ENCODE assay signal across 7 cellular contexts in the genomic region with DNA sequence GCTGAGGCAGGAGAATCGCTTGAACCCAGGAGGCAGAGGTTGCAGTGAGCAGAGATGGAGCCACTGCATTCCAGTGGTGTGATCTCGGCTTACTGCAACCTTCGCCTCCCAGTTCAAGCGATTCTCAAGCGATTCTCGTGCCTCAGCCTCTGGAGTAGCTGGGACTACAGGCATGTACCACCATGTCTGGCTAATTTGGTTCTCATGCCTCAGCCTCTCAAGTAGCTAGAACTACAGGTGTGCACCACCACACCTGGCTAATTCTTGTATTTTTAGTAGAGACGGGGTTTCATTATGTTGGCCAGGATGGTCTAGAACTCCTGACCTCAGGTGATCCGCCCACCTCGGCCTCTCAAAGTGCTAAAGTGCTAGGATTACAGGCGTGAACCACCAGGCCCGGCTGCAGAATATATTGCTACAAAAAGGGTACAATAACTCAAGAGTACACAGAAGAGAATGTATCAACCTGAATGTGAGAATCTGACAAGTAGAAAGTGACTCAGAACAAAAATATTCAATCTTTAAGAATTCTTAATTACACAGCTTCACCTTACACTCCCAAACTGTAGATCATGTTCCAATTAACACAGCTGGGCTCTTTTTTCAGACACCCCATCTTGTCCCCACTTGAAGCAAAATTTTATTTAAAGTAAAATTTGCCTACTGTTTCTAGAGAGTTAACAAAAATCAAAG. TPM values are rescaled to one million over a fixed set of nuclear protein-coding genes. Genes with fewer than 3 reads are reported as not detected.
DNase-seq lines count a peak whose midpoint lies in the region; ATAC-seq and TF ChIP-seq lines count a peak whose summit lies in the region.
"Not testable (repeated sequence)": the region's sequence is repeated elsewhere in the genome, so short reads cannot be mapped to it uniquely, and the experiment has no call there.

No MANE protein-coding gene starts in this region.

- H3K9ac ChIP-seq in OCI-LY3 (ENCODE audit: low read length) = not testable (repeated sequence)
- peak overlapping the region; percentile 97 for H3K9ac ChIP-seq in skeletal muscle satellite cell (ENCODE audit: low read depth, low read length)

- H3K4me3 ChIP-seq in GM08714 (ENCODE audit: low read length) = peak overlapping the region; percentile 100
- peak overlapping the region; percentile 90; the same call in 1 of the 2 replicates for H3K4me3 ChIP-seq in OCI-LY3 (ENCODE audit: low read length)
- peak overlapping the region; percentile 70 to 98 (median 92) for H3K4me3 ChIP-seq in heart left ventricle
- H3K4me3 ChIP-seq in muscle layer of duodenum (ENCODE audit: low read depth in 1 of 2, low read length in 2 of 2) = peak overlapping the region; percentile 79 to 93
- H3K4me3 ChIP-seq in skeletal muscle satellite cell (ENCODE audit: low read length) = peak overlapping the region; percentile 78

- not testable (repeated sequence) for H3K27me3 ChIP-seq in OCI-LY3 (ENCODE audit: low read depth, low read length); heart left ventricle; muscle layer of duodenum (ENCODE audit: low read depth, low read length); skeletal muscle satellite cell (ENCODE audit: control insufficient read depth, insufficient read depth, low read length)

- H3K27ac Mint-ChIP-seq in chondrocyte (ENCODE audit: unreplicated experiment) = peak overlapping the region; percentile 100

- not testable (repeated sequence) for H3K27ac ChIP-seq in OCI-LY3 (ENCODE audit: low read length)
- peak overlapping the region in 4 of 12 donors; percentile 97 to 99 (median 99) for H3K27ac ChIP-seq in heart left ventricle
- peak overlapping the region; percentile 98 for H3K27ac ChIP-seq in muscle layer of duodenum (ENCODE audit: low read length)

- H3K4me3 Mint-ChIP-seq in activated T-cell treated with anti-CD3 and anti-CD28 coated beads, Interleukin-2, amount 50 U/mL, for 4 hours = peak overlapping the region; percentile 93
- H3K4me3 Mint-ChIP-seq in chondrocyte (ENCODE audit: unreplicated experiment) = peak overlapping the region; percentile 97

- H4K20me1 ChIP-seq in OCI-LY3 (ENCODE audit: insufficient read depth, low read length) = peaks cover 17% of the 10 kb centered on the region

- H3K4me1 Mint-ChIP-seq in activated T-cell treated with anti-CD3 and anti-CD28 coated beads, Interleukin-2, amount 50 U/mL, for 4 hours (ENCODE audit: low read depth) = peaks cover 39% of the 10 kb centered on the region
- H3K4me1 Mint-ChIP-seq in chondrocyte (ENCODE audit: low read depth) = peaks cover 45% of the 10 kb centered on the region

- not testable (repeated sequence) for ATAC-seq in activated T-cell treated with anti-CD3 and anti-CD28 coated beads, Interleukin-2, amount 50 U/mL, for 4 hours; heart left ventricle

- TF ChIP-seq POLR2A in heart left ventricle (IDR thresholded peaks at IDR 0.05) = not testable (repeated sequence)

- H3K36me3 Mint-ChIP-seq in activated T-cell treated with anti-CD3 and anti-CD28 coated beads, Interleukin-2, amount 50 U/mL, for 4 hours (ENCODE audit: insufficient read depth); chondrocyte (ENCODE audit: low read depth): not testable (repeated sequence)

- H3K9me3 ChIP-seq in OCI-LY3 (ENCODE audit: insufficient read depth, low read length); heart left ventricle; muscle layer of duodenum (ENCODE audit: control insufficient read depth in 1 of 2, low read length in 2 of 2); skeletal muscle satellite cell (replicated peaks; ENCODE audit: low read length): not testable (repeated sequence)

- H3K4me2 ChIP-seq in OCI-LY3 (ENCODE audit: low read length) = peak overlapping the region; percentile 81
- H3K4me2 ChIP-seq in skeletal muscle satellite cell (ENCODE audit: low read length) = peak overlapping the region; percentile 73

- H2AFZ ChIP-seq in OCI-LY3 (ENCODE audit: low read depth, low read length) = not testable (repeated sequence)

- not testable (repeated sequence) for TF ChIP-seq CTCF in OCI-LY3 (IDR thresholded peaks at IDR 0.05; ENCODE audit: low read depth, low read length); chondrocyte (IDR thresholded peaks at IDR 0.05); heart left ventricle (IDR thresholded peaks at IDR 0.05)

- not testable (repeated sequence) for H3K27me3 Mint-ChIP-seq in activated T-cell treated with anti-CD3 and anti-CD28 coated beads, Interleukin-2, amount 50 U/mL, for 4 hours (ENCODE audit: low read depth); chondrocyte (ENCODE audit: low read depth)

- H3K9me3 Mint-ChIP-seq in activated T-cell treated with anti-CD3 and anti-CD28 coated beads, Interleukin-2, amount 50 U/mL, for 4 hours; chondrocyte (ENCODE audit: low read depth): not testable (repeated sequence)

- not testable (repeated sequence) for DNase-seq in activated T-cell treated with anti-CD3 and anti-CD28 coated beads, Interleukin-2, amount 50 U/mL, for 4 hours; chondrocyte (ENCODE audit: low spot score); heart left ventricle

- peaks cover 67% of the 10 kb centered on the region for H3K79me2 ChIP-seq in OCI-LY3 (ENCODE audit: low read length)

- WGBS in heart left ventricle, 4 donors = 83 to 92% (median 90%) methylated on average over 11 of the region's 11 CpGs

- H3K4me1 ChIP-seq in OCI-LY3 (ENCODE audit: low read length) (peaks cover 11% of the 10 kb centered on the region; the same call in 1 of the 2 replicates), heart left ventricle (peaks cover 0 to 49% (median 25%) of the 10 kb centered on the region in 12 donors), muscle layer of duodenum (ENCODE audit: control insufficient read depth in 1 of 2, insufficient read depth in 2 of 2, low read length in 2 of 2) (peaks cover 0 to 27% of the 10 kb centered on the region in 2 donors), skeletal muscle satellite cell (ENCODE audit: control insufficient read depth, insufficient read depth, low read length) (peaks cover 22% of the 10 kb centered on the region)

- intact Hi-C loops in heart left ventricle (cut with DNase I) = loop anchor here in 2 of 10 donors (5.0 to 10.0 kb wide), 3 partner anchors 66 to 94 kb away; a partner anchor contains a TSS

- not testable (repeated sequence) for H3K36me3 ChIP-seq in OCI-LY3 (replicated peaks; ENCODE audit: low read depth, low read length); heart left ventricle; skeletal muscle satellite cell (ENCODE audit: insufficient read depth, low read length)
- H3K36me3 ChIP-seq in muscle layer of duodenum (ENCODE audit: control insufficient read depth in 1 of 2, insufficient read depth in 2 of 2, low read length in 2 of 2) = peaks cover 0 to 11% of the 10 kb centered on the region in 2 donors

RNA-seq across cellular contexts. Expression of a gene that starts 2.2 kb away (rescaled TPM):
- total RNA-seq in activated T-cell treated with anti-CD3 and anti-CD28 coated beads, Interleukin-2, amount 50 U/mL, for 4 hours = 10 to 100 TPM; 27.5 to 31.7 (median 30.4) TPM
- total RNA-seq in chondrocyte (104 to 128 TPM (median 122 TPM) in 3 replicates), heart left ventricle (10 to 100 TPM; 33.1 to 65.8 (median 53.4) TPM)
- 10 to 100 TPM in 1 of 2 donors, 1 to 10 TPM in 1; 6.7 to 24.8 TPM for polyA plus RNA-seq in heart left ventricle
- 53.0 and 56.1 TPM in 2 replicates for total RNA-seq in skeletal muscle satellite cell (2012; rRNA removed)
